Comparison of ENCODE assay signal across 8 cellular contexts in genomic region chr3:52144034-52144795, GRCh38.
DNase-seq lines count a peak whose midpoint lies in the region; TF ChIP-seq lines count a peak whose summit lies in the region.

No MANE protein-coding gene starts in this region.

- CTCF ChIA-PET in RWPE1 (lab: Yijun Ruan, JAX) = interaction anchor here (0.5 to 1.5 kb wide), 7 partner anchors 84 to 203 kb away, joined by 3 to 9 read pairs (median 5); partner anchors contain the start of gene RRP9

- peak; percentile 27 for DNase-seq in HS-27A (ENCODE audit: low read depth)
- peak; percentile 87 for DNase-seq in RWPE1 (ENCODE audit: low spot score)
- peak; percentile 79 for DNase-seq in activated effector memory CD4-positive, alpha-beta T cell treated with Interleukin-2 at 50 U/mL for 16 hours
- DNase-seq in fibroblast of the conjunctiva (ENCODE audit: low read depth) = peak; percentile 68
- DNase-seq in nucleus accumbens (lab: John Stamatoyannopoulos, UW) = peak in 53 of 56 donors; percentile 12 to 91 (median 68)
- DNase-seq in superior temporal gyrus (ENCODE audit: extremely low spot score) = peak; percentile 86
- DNase-seq in NCI-H1930 (lab: John Stamatoyannopoulos, UW) = no peak

- peak overlapping the region; percentile 35 for H3K27ac ChIP-seq in RWPE1

- TF ChIP-seq CTCF in GM12801 (IDR thresholded peaks at IDR 0.05; ENCODE audit: extremely low read depth, insufficient read length) = peak; percentile 59
- peak; percentile 91 for TF ChIP-seq CTCF in RWPE1 (conservative IDR thresholded peaks at IDR 0.05; ENCODE audit: low read depth)

- POLR2A ChIA-PET in RWPE1 (lab: Yijun Ruan, JAX; ENCODE audit: low non-redundant PET) = no interaction called here

Comparison
In these comparisons a context has a peak if more than half of its experiments do, and no peak if none do; other contexts are left out.
1. DNase-seq: peak in HS-27A (single experiment), RWPE1 (single experiment), activated effector memory CD4-positive, alpha-beta T cell treated with Interleukin-2 at 50 U/mL for 16 hours (single experiment), fibroblast of the conjunctiva (single experiment), nucleus accumbens (53 of 56) and superior temporal gyrus (single experiment); none in NCI-H1930 (0 of 2).